ENCODE assay signal across 8 cellular contexts in genomic region chrX:20527458-20528099, GRCh38.
DNase-seq lines count a peak whose midpoint lies in the region; ATAC-seq, FAIRE-seq and TF ChIP-seq lines count a peak whose summit lies in the region.

No MANE protein-coding gene starts in this region.

- no peaks in the 10 kb centered on the region for H3K4me1 ChIP-seq in small intestine (ENCODE audit: control insufficient read depth in 2 of 2, insufficient read depth in 1 of 2, low read depth in 1 of 2, low read length in 1 of 2)

- H3K36me3 ChIP-seq in small intestine (ENCODE audit: control insufficient read depth in 2 of 2, insufficient read depth in 2 of 2, low read length in 2 of 2) = no peaks in the 10 kb centered on the region

- no peak overlapping the region for H3K27ac ChIP-seq in small intestine (ENCODE audit: low read depth in 1 of 2, low read length in 1 of 2)

- H3K27ac Mint-ChIP-seq in T-helper 17 cell = no peak overlapping the region

- H3K9me3 ChIP-seq in T-helper 17 cell (ENCODE audit: control insufficient read depth, low read length, poor library complexity, severe bottlenecking) (no peaks in the 10 kb centered on the region), small intestine (ENCODE audit: control insufficient read depth, low read depth) (no peaks in the 10 kb centered on the region)

- H3K27me3 ChIP-seq in small intestine (ENCODE audit: control insufficient read depth in 2 of 2, insufficient read depth in 2 of 2, low read length in 2 of 2) = no peaks in the 10 kb centered on the region

- DNase-seq in COLO829 (ENCODE audit: low spot score) (peak; percentile 69), GM20000 (ENCODE audit: low spot score) (peak; percentile 11), NCI-H1436 (lab: John Stamatoyannopoulos, UW) (peak; percentile 38), T-helper 17 cell (no peak), glomerular visceral epithelial cell (ENCODE audit: extremely low spot score) (peak; percentile 10), small intestine (peak; percentile 11), urothelium cell line (ENCODE audit: low spot score) (no peak)

- no peak overlapping the region for H3K4me3 ChIP-seq in small intestine (ENCODE audit: low read depth in 1 of 2, low read length in 2 of 2)

- ATAC-seq in T-helper 17 cell (peak; percentile 61), GM19397 (IDR thresholded peaks at IDR 0.05; ENCODE audit: unreplicated experiment) (no peak)

- 5 to 15% (median 12%) methylated on average over 6 of the region's 6 CpGs for WGBS in small intestine, 3 donors

- H3K4me1 Mint-ChIP-seq in T-helper 17 cell = peaks cover 14% of the 10 kb centered on the region

- peaks cover 22% of the 10 kb centered on the region for H3K27me3 Mint-ChIP-seq in T-helper 17 cell

- peak; percentile 33 for FAIRE-seq in small intestine (lab: Jason Lieb, UNC)
- FAIRE-seq in urothelium cell line (lab: Jason Lieb, UNC) = no peak

- H3K36me3 Mint-ChIP-seq in T-helper 17 cell (ENCODE audit: low read depth) = no peaks in the 10 kb centered on the region

- no peak for TF ChIP-seq CTCF in GM20000 (IDR thresholded peaks at IDR 0.05; ENCODE audit: extremely low read depth, missing control alignments)

- no peak overlapping the region for H3K4me3 Mint-ChIP-seq in T-helper 17 cell

Comparison
In these comparisons a context has a peak if more than half of its experiments do, and no peak if none do; other contexts are left out.
1. DNase-seq: peak in COLO829 (single experiment), GM20000 (single experiment), NCI-H1436 (single experiment), glomerular visceral epithelial cell (single experiment) and small intestine (single experiment); none in T-helper 17 cell (0 of 3) and urothelium cell line (single experiment).